Comparison of ENCODE assay signal across 1 cellular context in genomic region chr4:92305148-92305877, GRCh38.
A peak's percentile ranks its signal among the peaks of the same experiment; 100 is the strongest.
TF ChIP-seq lines count a peak whose summit lies in the region.

No MANE protein-coding gene starts in this region.

TF ChIP-seq in WTC11, 78 proteins besides CTCF, POLR2A, EP300 and RAD21 (continued from another document):
- TF ChIP-seq MAX (CRISPR knock-in tag; IDR thresholded peaks at IDR 0.05) (peak; percentile 83), ZSCAN18 (CRISPR knock-in tag; IDR thresholded peaks at IDR 0.05) (no peak), E2F5 (CRISPR knock-in tag; IDR thresholded peaks at IDR 0.05) (peak; percentile 43; the same call in 1 of the 2 replicates), IRF2 (CRISPR knock-in tag; IDR thresholded peaks at IDR 0.05; ENCODE audit: borderline replicate concordance, low read depth) (no peak), RORB (CRISPR knock-in tag; IDR thresholded peaks at IDR 0.05) (no peak), GTF2I (CRISPR knock-in tag; conservative IDR thresholded peaks at IDR 0.05) (no peak), MLX (CRISPR knock-in tag; IDR thresholded peaks at IDR 0.05) (no peak), ZNF512 (CRISPR knock-in tag; IDR thresholded peaks at IDR 0.05; ENCODE audit: borderline replicate concordance) (no peak), NFATC4 (CRISPR knock-in tag; IDR thresholded peaks at IDR 0.05) (no peak), AFF4 (CRISPR knock-in tag; IDR thresholded peaks at IDR 0.05; ENCODE audit: borderline replicate concordance) (peak; percentile 97), USF2 (CRISPR knock-in tag; IDR thresholded peaks at IDR 0.05) (no peak; the same call in 1 of the 2 replicates), ATF3 (CRISPR knock-in tag; conservative IDR thresholded peaks at IDR 0.05) (peak; percentile 83; the same call in 1 of the 2 replicates), ZNF281 (CRISPR knock-in tag; IDR thresholded peaks at IDR 0.05) (peak; percentile 77), FOXK1 (CRISPR knock-in tag; IDR thresholded peaks at IDR 0.05) (peak; percentile 72), SMAD4 (CRISPR knock-in tag; IDR thresholded peaks at IDR 0.05) (peak; percentile 75; the same call in 1 of the 2 replicates), AR (CRISPR knock-in tag; IDR thresholded peaks at IDR 0.05) (no peak), STAT6 (CRISPR knock-in tag; conservative IDR thresholded peaks at IDR 0.05; ENCODE audit: low read depth) (0 out of 2 replicates have a peak, but pooled peaks have one; percentile 30), HMGXB4 (CRISPR knock-in tag; IDR thresholded peaks at IDR 0.05) (peak; percentile 88), ZMAT4 (CRISPR knock-in tag; IDR thresholded peaks at IDR 0.05) (no peak), GRHL2 (CRISPR knock-in tag; IDR thresholded peaks at IDR 0.05; ENCODE audit: insufficient replicate concordance, severe bottlenecking) (no peak), CDX4 (CRISPR knock-in tag; IDR thresholded peaks at IDR 0.05; ENCODE audit: borderline replicate concordance) (no peak), FOXP4 (CRISPR knock-in tag; IDR thresholded peaks at IDR 0.05) (peak; percentile 82), CREB1 (CRISPR knock-in tag; IDR thresholded peaks at IDR 0.05) (no peak)
TF ChIP-seq in WTC11: peak in this region for 37.
